ENCODE assay signal across 8 cellular contexts in genomic region chr2:127637725-127638252, GRCh38. TPM values are rescaled to one million over a fixed set of nuclear protein-coding genes. Genes with fewer than 3 reads are reported as not detected.
DNase-seq lines count a peak whose midpoint lies in the region; ATAC-seq and TF ChIP-seq lines count a peak whose summit lies in the region.

No MANE protein-coding gene starts in this region.

- H3K4me1 ChIP-seq in PC-3 (ENCODE audit: insufficient read depth, low read length) (peaks cover 26% of the 10 kb centered on the region), duodenal mucosa (ENCODE audit: control insufficient read depth in 1 of 2, insufficient read depth in 2 of 2, low read length in 2 of 2) (peaks cover 0 to 4% of the 10 kb centered on the region in 2 donors), mucosa of rectum (ENCODE audit: control insufficient read depth in 2 of 2, insufficient read depth in 2 of 2, low read length in 2 of 2) (peaks cover 17 to 24% of the 10 kb centered on the region in 2 donors)

- ATAC-seq in PC-3 (peak; percentile 82), GM21447 (IDR thresholded peaks at IDR 0.05; ENCODE audit: unreplicated experiment) (no peak)

- no TSS peak for BruUV-seq in PC-3 (replicated peaks; lab: Mats Ljungman, UMichigan)

- H3K4me3 ChIP-seq in PC-3 (ENCODE audit: low read length): no peak overlapping the region
- no peak overlapping the region for H3K4me3 ChIP-seq in duodenal mucosa (ENCODE audit: low read depth in 1 of 2, low read length in 2 of 2)
- no peak overlapping the region for H3K4me3 ChIP-seq in mucosa of rectum (ENCODE audit: low read length in 2 of 2)

- no peak overlapping the region for H2AFZ ChIP-seq in PC-3 (ENCODE audit: low read length)

- H3F3A ChIP-seq in PC-3 (ENCODE audit: low read length, unreplicated experiment): no peaks in the 10 kb centered on the region

- H3K36me3 ChIP-seq in PC-3 (ENCODE audit: low read depth, low read length): no peaks in the 10 kb centered on the region; the same call in 1 of the 2 replicates
- H3K36me3 ChIP-seq in duodenal mucosa (ENCODE audit: control insufficient read depth in 1 of 2, insufficient read depth in 2 of 2, low read length in 2 of 2): peaks cover 0 to 27% of the 10 kb centered on the region in 2 donors
- H3K36me3 ChIP-seq in mucosa of rectum (ENCODE audit: control insufficient read depth in 2 of 2, insufficient read depth in 2 of 2, low read length in 2 of 2): peaks cover 6 to 13% of the 10 kb centered on the region in 2 donors

- H3K9me2 ChIP-seq in PC-3 (replicated peaks; ENCODE audit: low read length): no peaks in the 10 kb centered on the region

- H3K4me2 ChIP-seq in PC-3 (ENCODE audit: low read length): peak overlapping the region; percentile 58; the same call in 1 of the 2 replicates

- H3K79me2 ChIP-seq in PC-3 (ENCODE audit: low read length): no peaks in the 10 kb centered on the region

- POLR2A ChIA-PET in PC-3 (lab: Charles Lee; ENCODE audit: unreplicated experiment): interaction anchor here (0.6 to 0.7 kb wide), 3 partner anchors 9 to 129 kb away, joined by 3 to 28 read pairs (median 3); no protein-coding TSS in a partner anchor

- H3K27ac ChIP-seq in PC-3 (ENCODE audit: low read length) (peak overlapping the region; percentile 99), duodenal mucosa (ENCODE audit: low read depth, low read length) (peak overlapping the region; percentile 63), mucosa of rectum (ENCODE audit: low read depth in 2 of 2, low read length in 2 of 2) (peak overlapping the region; percentile 12 to 52)

- peak overlapping the region; percentile 84 for H3K9ac ChIP-seq in PC-3 (ENCODE audit: low read length)
- no peak overlapping the region for H3K9ac ChIP-seq in duodenal mucosa (ENCODE audit: low read depth in 1 of 2, low read length in 2 of 2)
- no peak overlapping the region for H3K9ac ChIP-seq in mucosa of rectum (ENCODE audit: low read depth in 1 of 2, low read length in 2 of 2)

- DNase-seq in GDM1 (lab: John Stamatoyannopoulos, UW): peak; percentile 28
- peak; percentile 97 for DNase-seq in PC-3
- DNase-seq in stimulated activated CD4-positive, alpha-beta T cell treated with anti-CD3 and anti-CD28 coated beads, Interleukin-4, amount 100 ng/mL, for 1 hour: no peak
- DNase-seq in NCI-H2107 (lab: John Stamatoyannopoulos, UW): no peak
- no peak for DNase-seq in Ammon's horn (ENCODE audit: low spot score)

- CTCF ChIA-PET in PC-3 (lab: Charles Lee): interaction anchor here (0.6 to 1.2 kb wide), 2 partner anchors 39 to 46 kb away, joined by 3 to 6 read pairs; no protein-coding TSS in a partner anchor

- H3K9me3 ChIP-seq in PC-3 (ENCODE audit: low read length) (no peaks in the 10 kb centered on the region), duodenal mucosa (ENCODE audit: control insufficient read depth in 1 of 2, low read length in 2 of 2) (no peaks in the 10 kb centered on the region), mucosa of rectum (ENCODE audit: control insufficient read depth in 2 of 2, low read length in 2 of 2) (no peaks in the 10 kb centered on the region)

- H4K20me1 ChIP-seq in PC-3 (ENCODE audit: low read length): no peaks in the 10 kb centered on the region

- TF ChIP-seq CTCF in PC-3 (conservative IDR thresholded peaks at IDR 0.05; ENCODE audit: low read depth, low read length): no peak

- no peaks in the 10 kb centered on the region for H3K27me3 ChIP-seq in PC-3 (ENCODE audit: low read length)
- no peaks in the 10 kb centered on the region for H3K27me3 ChIP-seq in duodenal mucosa (ENCODE audit: control insufficient read depth in 1 of 2, insufficient read depth in 2 of 2, low read length in 2 of 2)
- H3K27me3 ChIP-seq in mucosa of rectum (ENCODE audit: control insufficient read depth in 2 of 2, insufficient read depth in 2 of 2, low read length in 2 of 2): no peaks in the 10 kb centered on the region

- intact Hi-C loops in PC-3 (cut with micrococcal nuclease): loop anchor here (2.0 kb wide), 1 partner anchor 19 kb away; no protein-coding TSS in a partner anchor

RNA-seq across cellular contexts. Expression of gene GPR17, which starts 8.2 kb away (rescaled TPM):
- total RNA-seq in PC-3 (2014; rRNA removed): 0.92 and 1.0 TPM in 2 replicates

RNA-seq across cellular contexts. Expression of gene LIMS2, which starts 37.5 kb away (rescaled TPM):
- 4.6 and 5.0 TPM in 2 replicates for total RNA-seq in PC-3 (2014; rRNA removed)

Comparison
In these comparisons a context has a peak if more than half of its experiments do, and no peak if none do; other contexts are left out.
1. DNase-seq: peak in GDM1 (single experiment) and PC-3 (single experiment); none in stimulated activated CD4-positive, alpha-beta T cell treated with anti-CD3 and anti-CD28 coated beads, Interleukin-4, amount 100 ng/mL, for 1 hour (single experiment), NCI-H2107 (single experiment) and Ammon's horn (single experiment).
2. H3K27ac ChIP-seq: peak in every context shown above with its lines; median percentile 99 in PC-3; 63 in duodenal mucosa; 32 in mucosa of rectum.